In genomic region chr3:179000659-179001058, GRCh38 we compare ENCODE assay signal across 18 cellular contexts.
DNase-seq lines count a peak whose midpoint lies in the region; ATAC-seq, FAIRE-seq and TF ChIP-seq lines count a peak whose summit lies in the region.
"Had no signal": no experiment of that assay in that cellular context is flagged by ENCODE, and none has a peak within 500 bp of the region (broad histone marks: within the 10 kb centered on the region; RNA-seq: fewer than 3 reads in every experiment).

No MANE protein-coding gene starts in this region.

- no peaks in the 10 kb centered on the region for H3K9me3 Mint-ChIP-seq in stimulated activated naive CD8-positive, alpha-beta T cell treated with anti-CD3 and anti-CD28 coated beads, Interleukin-15, Interleukin-2, amounts not matched to agents 100 ng/mL and 50 ng/mL, for 24 hours
- H3K9me3 Mint-ChIP-seq in stimulated activated naive CD8-positive, alpha-beta T cell treated with anti-CD3 and anti-CD28 coated beads, Interleukin-15, amount 100 ng/mL, for 72 hours = peaks cover 0 to 4% of the 10 kb centered on the region in 2 donors
- H3K9me3 Mint-ChIP-seq in CD8-positive, alpha-beta memory T cell = no peaks in the 10 kb centered on the region

- peaks cover 3% of the 10 kb centered on the region for H3K36me3 Mint-ChIP-seq in stimulated activated naive CD8-positive, alpha-beta T cell treated with anti-CD3 and anti-CD28 coated beads, Interleukin-15, Interleukin-2, amounts not matched to agents 100 ng/mL and 50 ng/mL, for 24 hours (ENCODE audit: low read depth)
- H3K36me3 Mint-ChIP-seq in CD8-positive, alpha-beta memory T cell = peaks cover 0 to 7% (median 3%) of the 10 kb centered on the region in 3 donors
- H3K36me3 Mint-ChIP-seq: CD14-positive monocyte had no signal

- H3K9me3 ChIP-seq in OCI-LY3 (ENCODE audit: insufficient read depth, low read length) (no peaks in the 10 kb centered on the region), mesenchymal stem cell (ENCODE audit: control insufficient read depth, low read length) (no peaks in the 10 kb centered on the region)
- H3K9me3 ChIP-seq in CD8-positive, alpha-beta memory T cell (ENCODE audit: low read length) = no peaks in the 10 kb centered on the region

- H3K4me1 ChIP-seq in OCI-LY3 (ENCODE audit: low read length) (peaks cover 14% of the 10 kb centered on the region), mesenchymal stem cell (ENCODE audit: control insufficient read depth, insufficient read depth, low read depth, low read length) (peaks cover 3% of the 10 kb centered on the region)
- no peaks in the 10 kb centered on the region for H3K4me1 ChIP-seq in CD8-positive, alpha-beta memory T cell (ENCODE audit: insufficient read depth, low read length)

- peaks cover 31% of the 10 kb centered on the region for H3K36me3 ChIP-seq in OCI-LY3 (replicated peaks; ENCODE audit: low read depth, low read length)
- H3K36me3 ChIP-seq in mesenchymal stem cell (ENCODE audit: control insufficient read depth in 1 of 2, insufficient read depth in 2 of 2, low read depth in 1 of 2, low read length in 2 of 2) = peaks cover 29 to 43% of the 10 kb centered on the region in 2 experiments
- no peaks in the 10 kb centered on the region for H3K36me3 ChIP-seq in CD8-positive, alpha-beta memory T cell (ENCODE audit: insufficient read depth, low read length)

- H4K91ac ChIP-seq in mesenchymal stem cell (ENCODE audit: low read length) = no peak overlapping the region

- peak overlapping the region; percentile 67 for H3K27ac Mint-ChIP-seq in stimulated activated naive CD8-positive, alpha-beta T cell treated with anti-CD3 and anti-CD28 coated beads, Interleukin-15, Interleukin-2, amounts not matched to agents 100 ng/mL and 50 ng/mL, for 24 hours
- no peak overlapping the region for H3K27ac Mint-ChIP-seq in stimulated activated naive CD8-positive, alpha-beta T cell treated with anti-CD3 and anti-CD28 coated beads, Interleukin-15, amount 100 ng/mL, for 72 hours
- H3K27ac Mint-ChIP-seq in CD8-positive, alpha-beta memory T cell = no peak overlapping the region
- H3K27ac Mint-ChIP-seq: B cell, H9 had no signal

- DNase-seq in stimulated activated naive CD8-positive, alpha-beta T cell treated with anti-CD3 and anti-CD28 coated beads, Interleukin-15, amount 100 ng/mL, for 72 hours = no peak
- DNase-seq in mesenchymal stem cell (no peak), D721Med (ENCODE audit: insufficient read length, low spot score) (no peak), NCI-H446 treated with DMSO at 0.1 percent for 48 hours (lab: John Stamatoyannopoulos, UW) (no peak)
- DNase-seq in CD8-positive, alpha-beta memory T cell = no peak
- DNase-seq: DMS79, H9, Kasumi-1, NCI-H1694, NCI-H2081, NCI-H2171 treated with DMSO at 0.1 percent for 48 hours, NCI-H526, Right ventricle myocardium superior had no signal

- 64% methylated on average over 3 of the region's 3 CpGs for WGBS in mesenchymal stem cell

- no peak overlapping the region for H2BK120ac ChIP-seq in mesenchymal stem cell (ENCODE audit: low read depth, low read length)

- TF ChIP-seq CTCF in OCI-LY3 (IDR thresholded peaks at IDR 0.05; ENCODE audit: low read depth, low read length) = no peak
- TF ChIP-seq CTCF in D721Med (IDR thresholded peaks at IDR 0.05; ENCODE audit: insufficient read depth, missing control alignments) = no peak

- H2AK5ac ChIP-seq in mesenchymal stem cell (ENCODE audit: low read length, severe bottlenecking) = peak overlapping the region; percentile 52

- H3K79me2 ChIP-seq in OCI-LY3 (ENCODE audit: low read length) = no peaks in the 10 kb centered on the region

- H3K27me3 Mint-ChIP-seq in stimulated activated naive CD8-positive, alpha-beta T cell treated with anti-CD3 and anti-CD28 coated beads, Interleukin-15, Interleukin-2, amounts not matched to agents 100 ng/mL and 50 ng/mL, for 24 hours = peaks cover 1% of the 10 kb centered on the region
- H3K27me3 Mint-ChIP-seq in stimulated activated naive CD8-positive, alpha-beta T cell treated with anti-CD3 and anti-CD28 coated beads, Interleukin-15, amount 100 ng/mL, for 72 hours = peaks cover 7% of the 10 kb centered on the region
- H3K27me3 Mint-ChIP-seq in CD8-positive, alpha-beta memory T cell = peaks cover 0 to 2% of the 10 kb centered on the region in 2 donors
- H3K27me3 Mint-ChIP-seq: B cell had no signal

- no peaks in the 10 kb centered on the region for H4K20me1 ChIP-seq in OCI-LY3 (ENCODE audit: insufficient read depth, low read length)

- no peak overlapping the region for H4K8ac ChIP-seq in mesenchymal stem cell (ENCODE audit: low read length)

- POLR2A ChIA-PET in CD8-positive, alpha-beta memory T cell (lab: Charles Lee) = no interaction called here

- H3K27ac ChIP-seq in OCI-LY3 (ENCODE audit: low read length) = no peak overlapping the region; the same call in 1 of the 2 replicates
- H3K27ac ChIP-seq in mesenchymal stem cell (ENCODE audit: low read length, poor library complexity, severe bottlenecking) = no peak overlapping the region
- H3K27ac ChIP-seq in CD8-positive, alpha-beta memory T cell (ENCODE audit: low read depth, low read length) = no peak overlapping the region

- no peak overlapping the region for H3K14ac ChIP-seq in mesenchymal stem cell (ENCODE audit: low read length in 2 of 2)

- peaks cover 33% of the 10 kb centered on the region for H3K4me1 Mint-ChIP-seq in stimulated activated naive CD8-positive, alpha-beta T cell treated with anti-CD3 and anti-CD28 coated beads, Interleukin-15, Interleukin-2, amounts not matched to agents 100 ng/mL and 50 ng/mL, for 24 hours (ENCODE audit: low read depth)
- peaks cover 48% of the 10 kb centered on the region for H3K4me1 Mint-ChIP-seq in stimulated activated naive CD8-positive, alpha-beta T cell treated with anti-CD3 and anti-CD28 coated beads, Interleukin-15, amount 100 ng/mL, for 72 hours
- no peaks in the 10 kb centered on the region for H3K4me1 Mint-ChIP-seq in CD8-positive, alpha-beta memory T cell
- H3K4me1 Mint-ChIP-seq: B cell, CD14-positive monocyte had no signal

- FAIRE-seq in D721Med (lab: Jason Lieb, UNC) = no peak
- FAIRE-seq: A204.1 had no signal

- H3K4me2 ChIP-seq in OCI-LY3 (ENCODE audit: low read length) = peak overlapping the region; percentile 45; the same call in 1 of the 2 replicates
- H3K4me2 ChIP-seq in mesenchymal stem cell (ENCODE audit: low read length, poor library complexity, severe bottlenecking) = no peak overlapping the region

- no peak overlapping the region for H2BK12ac ChIP-seq in mesenchymal stem cell (ENCODE audit: low read length in 2 of 2)

- no peak overlapping the region for H3K4ac ChIP-seq in mesenchymal stem cell (ENCODE audit: low read depth in 1 of 2, low read length in 2 of 2)

- no peak overlapping the region for H3K23ac ChIP-seq in mesenchymal stem cell (ENCODE audit: low read length in 2 of 2)

- no peak overlapping the region for H3K18ac ChIP-seq in mesenchymal stem cell (ENCODE audit: low read depth in 1 of 2, low read length in 2 of 2)

- ATAC-seq in stimulated activated naive CD8-positive, alpha-beta T cell treated with anti-CD3 and anti-CD28 coated beads, Interleukin-15, amount 100 ng/mL, for 72 hours = no peak

- H2BK15ac ChIP-seq in mesenchymal stem cell (ENCODE audit: low read depth, poor library complexity, severe bottlenecking) = no peak overlapping the region

- no peaks in the 10 kb centered on the region for H3K27me3 ChIP-seq in OCI-LY3 (ENCODE audit: low read depth, low read length)
- H3K27me3 ChIP-seq in mesenchymal stem cell (ENCODE audit: control insufficient read depth in 1 of 2, insufficient read depth in 1 of 2, low read length in 2 of 2) = no peaks in the 10 kb centered on the region
- H3K27me3 ChIP-seq in CD8-positive, alpha-beta memory T cell (ENCODE audit: insufficient read depth, low read length, poor library complexity, severe bottlenecking) = no peaks in the 10 kb centered on the region

- no peak overlapping the region for H3K4me3 ChIP-seq in OCI-LY3 (ENCODE audit: low read length)
- no peak overlapping the region for H3K4me3 ChIP-seq in mesenchymal stem cell (ENCODE audit: insufficient read depth in 1 of 2, low read depth in 1 of 2, low read length in 2 of 2)
- H3K4me3 ChIP-seq in CD8-positive, alpha-beta memory T cell (ENCODE audit: low read length) = no peak overlapping the region

- H3K79me1 ChIP-seq in mesenchymal stem cell (replicated peaks; ENCODE audit: low read length, poor library complexity, severe bottlenecking) = peaks cover 16% of the 10 kb centered on the region

- no peak overlapping the region for H2AFZ ChIP-seq in OCI-LY3 (ENCODE audit: low read depth, low read length)
- H2AFZ ChIP-seq in mesenchymal stem cell (ENCODE audit: low read depth, low read length) = no peak overlapping the region

- no peak overlapping the region for H2BK5ac ChIP-seq in mesenchymal stem cell (ENCODE audit: low read depth, low read length, poor library complexity, severe bottlenecking)

- H3K9ac ChIP-seq in OCI-LY3 (ENCODE audit: low read length) (no peak overlapping the region), mesenchymal stem cell (ENCODE audit: low read length) (no peak overlapping the region)

- no peak overlapping the region for H3K4me3 Mint-ChIP-seq in stimulated activated naive CD8-positive, alpha-beta T cell treated with anti-CD3 and anti-CD28 coated beads, Interleukin-15, Interleukin-2, amounts not matched to agents 100 ng/mL and 50 ng/mL, for 24 hours
- H3K4me3 Mint-ChIP-seq in stimulated activated naive CD8-positive, alpha-beta T cell treated with anti-CD3 and anti-CD28 coated beads, Interleukin-15, amount 100 ng/mL, for 72 hours = peak overlapping the region in 1 of 2 donors; percentile 39
- H3K4me3 Mint-ChIP-seq in CD8-positive, alpha-beta memory T cell = no peak overlapping the region
- H3K4me3 Mint-ChIP-seq: B cell, CD14-positive monocyte, H9 had no signal

- CTCF ChIA-PET in CD8-positive, alpha-beta memory T cell (lab: Charles Lee) = no interaction called here
